In the genomic region with DNA sequence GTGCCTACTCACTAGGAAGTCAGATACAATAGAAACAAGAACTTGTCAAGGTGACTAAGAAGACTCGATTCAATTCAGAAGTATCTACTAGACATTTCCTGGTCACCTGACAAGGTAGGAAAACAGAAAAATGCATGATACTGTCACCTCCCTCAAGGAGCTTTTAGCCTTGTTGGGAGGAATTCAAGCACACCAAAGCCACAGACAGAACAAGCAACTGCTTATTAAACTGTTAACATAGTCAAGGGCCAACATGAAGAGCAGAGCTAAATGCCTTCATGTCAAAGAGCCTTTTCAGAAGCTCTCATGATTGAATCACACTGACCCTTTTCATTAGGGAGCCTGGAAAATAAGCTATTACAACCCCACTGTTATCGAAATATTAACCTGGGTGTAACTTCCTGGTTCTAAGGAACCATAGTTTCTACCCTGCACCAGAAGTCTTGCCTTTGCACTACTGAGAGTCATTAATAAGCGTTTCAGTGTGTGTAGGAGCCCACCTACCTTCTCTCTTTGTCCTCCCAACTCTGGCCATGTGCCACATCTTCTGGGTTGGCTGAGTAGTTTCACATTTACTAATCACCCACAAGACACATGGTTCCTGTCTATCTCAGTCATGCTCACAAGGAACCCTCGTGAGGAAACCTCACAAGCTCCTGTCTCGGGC, we compare ENCODE assay signal across 8 cellular contexts. TPM values are rescaled to one million over a fixed set of nuclear protein-coding genes. Genes with fewer than 3 reads are reported as not detected.
DNase-seq lines count a peak whose midpoint lies in the region; ATAC-seq and TF ChIP-seq lines count a peak whose summit lies in the region.

No MANE protein-coding gene starts in this region.

- TF ChIP-seq CTCF in endodermal cell (conservative IDR thresholded peaks at IDR 0.05) = no peak

- ATAC-seq in HG03066 (IDR thresholded peaks at IDR 0.05; ENCODE audit: low read depth, unreplicated experiment) = peak; percentile 61

- WGBS in endodermal cell (ENCODE audit: insufficient coverage in 1 of 2, insufficient read length in 1 of 2), 2 experiments = 93% methylated on average over 3 to 5 of the region's 5 CpGs

- peak overlapping the region; percentile 89 for H3K27ac Mint-ChIP-seq in T-helper 2 cell treated with Interferon-gamma antibody and Interleukin-4, amounts not matched to agents 5 μg/mL and 100 μg/mL, for 36 hours
- no peak overlapping the region for H3K27ac Mint-ChIP-seq in endodermal cell

- H3K4me1 ChIP-seq in endodermal cell (ENCODE audit: control insufficient read depth, insufficient read depth, low read length) = peaks cover 9% of the 10 kb centered on the region

- DNase-seq in activated T-cell treated with anti-CD3 and anti-CD28 coated beads for 24 hours (ENCODE audit: low read depth) = peak; percentile 39
- no peak for DNase-seq in activated T-cell treated with anti-CD3 and anti-CD28 coated beads, Interleukin-2, amount 50 U/mL, for 1 hour
- DNase-seq in T-helper 2 cell treated with Interferon-gamma antibody and Interleukin-4, amounts not matched to agents 5 μg/mL and 100 μg/mL, for 36 hours (ENCODE audit: low spot score) = peak; percentile 55
- DNase-seq in epidermal melanocyte (ENCODE audit: insufficient read length, low spot score) = peak; percentile 67
- DNase-seq in stimulated activated CD8-positive, alpha-beta memory T cell treated with anti-CD3 and anti-CD28 coated beads, Interleukin-12 subunit alpha, Interleukin-12 subunit beta, amount 100 ng/mL, for 4 hours (ENCODE audit: low read depth) = peak; percentile 21
- no peak for DNase-seq in DMS 273 (lab: John Stamatoyannopoulos, UW; ENCODE audit: unreplicated experiment)
- no peak for DNase-seq in endodermal cell

- H3K36me3 ChIP-seq in endodermal cell (ENCODE audit: control insufficient read depth, insufficient read depth, low read length) = no peaks in the 10 kb centered on the region

- peaks cover 41% of the 10 kb centered on the region for H3K4me1 Mint-ChIP-seq in T-helper 2 cell treated with Interferon-gamma antibody and Interleukin-4, amounts not matched to agents 5 μg/mL and 100 μg/mL, for 36 hours (ENCODE audit: low read depth)
- H3K4me1 Mint-ChIP-seq in endodermal cell = peaks cover 14% of the 10 kb centered on the region

- peak overlapping the region; percentile 40 for H3K4me3 Mint-ChIP-seq in T-helper 2 cell treated with Interferon-gamma antibody and Interleukin-4, amounts not matched to agents 5 μg/mL and 100 μg/mL, for 36 hours
- no peak overlapping the region for H3K4me3 Mint-ChIP-seq in endodermal cell

- H3K9me3 Mint-ChIP-seq in T-helper 2 cell treated with Interferon-gamma antibody and Interleukin-4, amounts not matched to agents 5 μg/mL and 100 μg/mL, for 36 hours = no peaks in the 10 kb centered on the region
- no peaks in the 10 kb centered on the region for H3K9me3 Mint-ChIP-seq in endodermal cell

- H3K27me3 ChIP-seq in endodermal cell (ENCODE audit: control insufficient read depth, insufficient read depth, low read length, poor library complexity, severe bottlenecking) = no peaks in the 10 kb centered on the region

- no peaks in the 10 kb centered on the region for H3K36me3 Mint-ChIP-seq in T-helper 2 cell treated with Interferon-gamma antibody and Interleukin-4, amounts not matched to agents 5 μg/mL and 100 μg/mL, for 36 hours (ENCODE audit: low read depth)
- H3K36me3 Mint-ChIP-seq in endodermal cell (ENCODE audit: low read depth) = no peaks in the 10 kb centered on the region

- H3K27ac ChIP-seq in endodermal cell (ENCODE audit: low read depth, low read length) = no peak overlapping the region

- no peak overlapping the region for H3K9ac ChIP-seq in endodermal cell (ENCODE audit: extremely low read depth, low read length, poor library complexity, severe bottlenecking)

- H3K4me3 ChIP-seq in endodermal cell (ENCODE audit: low read length) = no peak overlapping the region

- no peaks in the 10 kb centered on the region for H3K9me3 ChIP-seq in endodermal cell (ENCODE audit: control insufficient read depth, low read length)

- H3K27me3 Mint-ChIP-seq in T-helper 2 cell treated with Interferon-gamma antibody and Interleukin-4, amounts not matched to agents 5 μg/mL and 100 μg/mL, for 36 hours (ENCODE audit: low read depth) = no peaks in the 10 kb centered on the region
- H3K27me3 Mint-ChIP-seq in endodermal cell (ENCODE audit: insufficient read depth) = no peaks in the 10 kb centered on the region

RNA-seq across cellular contexts. Expression of gene LGALS3, which starts 31.0 kb away (rescaled TPM):
- 1 to 10 TPM; 1.0 to 2.0 TPM for total RNA-seq in endodermal cell
- polyA plus RNA-seq in endodermal cell (2013, experiment 1 of 2) = 2.7 TPM
- polyA plus RNA-seq in endodermal cell (2013, experiment 2 of 2) = 3.9 TPM

RNA-seq across cellular contexts. Expression of gene MAPK1IP1L, which starts 46.6 kb away (rescaled TPM):
- total RNA-seq in endodermal cell = 100 to 1,000 TPM; 122 to 153 TPM
- polyA plus RNA-seq in endodermal cell (2013, experiment 1 of 2) = 124 TPM
- polyA plus RNA-seq in endodermal cell (2013, experiment 2 of 2) = 111 TPM

Comparison
In these comparisons a context has a peak if more than half of its experiments do, and no peak if none do; other contexts are left out.
1. DNase-seq: peak in activated T-cell treated with anti-CD3 and anti-CD28 coated beads for 24 hours (single experiment), T-helper 2 cell treated with Interferon-gamma antibody and Interleukin-4, amounts not matched to agents 5 μg/mL and 100 μg/mL, for 36 hours (single experiment), epidermal melanocyte (single experiment) and stimulated activated CD8-positive, alpha-beta memory T cell treated with anti-CD3 and anti-CD28 coated beads, Interleukin-12 subunit alpha, Interleukin-12 subunit beta, amount 100 ng/mL, for 4 hours (single experiment); none in activated T-cell treated with anti-CD3 and anti-CD28 coated beads, Interleukin-2, amount 50 U/mL, for 1 hour (single experiment), DMS 273 (single experiment) and endodermal cell (single experiment).